16 cellular contexts compared by ENCODE assay signal in genomic region chr1:119982006-119982405, GRCh38.
DNase-seq lines count a peak whose midpoint lies in the region; ATAC-seq, FAIRE-seq and TF ChIP-seq lines count a peak whose summit lies in the region.
"Had no signal": no experiment of that assay in that cellular context is flagged by ENCODE, and none has a peak within 500 bp of the region (broad histone marks: within the 10 kb centered on the region; RNA-seq: fewer than 3 reads in every experiment).

No MANE protein-coding gene starts in this region.

- TF ChIP-seq CTCF in coronary artery (IDR thresholded peaks at IDR 0.05) (no peak), osteocyte (IDR thresholded peaks at IDR 0.05) (no peak)

- no peak for ATAC-seq in HG02938 (IDR thresholded peaks at IDR 0.05; ENCODE audit: unreplicated experiment)
- no peak for ATAC-seq in HG03108 (IDR thresholded peaks at IDR 0.05; ENCODE audit: unreplicated experiment)
- ATAC-seq: lower lobe of right lung, WTC11 had no signal

- peak overlapping the region; percentile 18 to 37 for H3K27ac ChIP-seq in coronary artery
- H3K27ac ChIP-seq: BLaER1 treated with 17β-estradiol and CSF1 and Interleukin-3, amounts not matched to agents 10 nM and 100 nM; lower lobe of right lung; ovary had no signal

- H3K9me3 Mint-ChIP-seq in osteocyte (ENCODE audit: unreplicated experiment) = no peaks in the 10 kb centered on the region
- H3K9me3 Mint-ChIP-seq: WTC11 had no signal

- no peak overlapping the region for H3K4me3 Mint-ChIP-seq in osteocyte (ENCODE audit: unreplicated experiment)
- H3K4me3 Mint-ChIP-seq: WTC11 had no signal

- H3K27ac Mint-ChIP-seq in osteocyte (ENCODE audit: unreplicated experiment) = peak overlapping the region; percentile 38
- H3K27ac Mint-ChIP-seq: WTC11 had no signal

- no peaks in the 10 kb centered on the region for H3K27me3 Mint-ChIP-seq in osteocyte (ENCODE audit: unreplicated experiment)

- H3K36me3 Mint-ChIP-seq in osteocyte (ENCODE audit: unreplicated experiment) = peaks cover 45% of the 10 kb centered on the region
- H3K36me3 Mint-ChIP-seq: WTC11 had no signal

- H3K4me1 Mint-ChIP-seq in osteocyte (ENCODE audit: unreplicated experiment) = peaks cover 32% of the 10 kb centered on the region
- H3K4me1 Mint-ChIP-seq: WTC11 had no signal

- no peak overlapping the region for H3K4me3 ChIP-seq in coronary artery
- H3K4me3 ChIP-seq: BLaER1 treated with 17β-estradiol and CSF1 and Interleukin-3, amounts not matched to agents 10 nM and 100 nM; heart right ventricle; lower lobe of right lung; ovary had no signal

- peak; percentile 24 for DNase-seq in GM03348 (ENCODE audit: low spot score)
- DNase-seq in RCC 7860 (ENCODE audit: low spot score) = peak; percentile 73
- no peak for DNase-seq in coronary artery (ENCODE audit: low spot score)
- DNase-seq in osteocyte (ENCODE audit: extremely low spot score, unreplicated experiment) = no peak
- no peak for DNase-seq in activated CD8-positive, alpha-beta memory T cell treated with anti-CD3 and anti-CD28 coated beads, Interleukin-2, amount 50 U/mL, for 4 hours
- no peak for DNase-seq in NCI-H128 (lab: John Stamatoyannopoulos, UW; ENCODE audit: unreplicated experiment)
- DNase-seq: amniotic stem cell, heart right ventricle, lower lobe of right lung, NCI-H446 treated with DMSO at 0.1 percent for 48 hours, SHP77 had no signal

- FAIRE-seq in RCC 7860 (lab: Jason Lieb, UNC) = peak; percentile 86

Comparison
In these comparisons a context has a peak if more than half of its experiments do, and no peak if none do; other contexts are left out.
1. DNase-seq: peak in GM03348 (single experiment) and RCC 7860 (single experiment); none in coronary artery (single experiment), osteocyte (single experiment), activated CD8-positive, alpha-beta memory T cell treated with anti-CD3 and anti-CD28 coated beads, Interleukin-2, amount 50 U/mL, for 4 hours (single experiment) and NCI-H128 (single experiment).